In genomic region chr2:69604026-69604678, GRCh38 we compare ENCODE assay signal across 20 cellular contexts. TPM values are rescaled to one million over a fixed set of nuclear protein-coding genes. Genes with fewer than 3 reads are reported as not detected.
DNase-seq lines count a peak whose midpoint lies in the region; ATAC-seq, FAIRE-seq and TF ChIP-seq lines count a peak whose summit lies in the region.
"Had no signal": no experiment of that assay in that cellular context is flagged by ENCODE, and none has a peak within 500 bp of the region (broad histone marks: within the 10 kb centered on the region; RNA-seq: fewer than 3 reads in every experiment).

No MANE protein-coding gene starts in this region.

- no peak for DNase-seq in stimulated activated naive CD8-positive, alpha-beta T cell treated with anti-CD3 and anti-CD28 coated beads, Interleukin-15, Interleukin-2, amounts not matched to agents 100 U/mL and 50 U/mL, for 24 hours
- DNase-seq in K562 (ENCODE audit: extremely low read depth in 1 of 4, low spot score in 3 of 4) (peak in 3 of 4 experiments; percentile 21 to 65 (median 42)), HepG2 (ENCODE audit: low spot score) (peak; percentile 47), Karpas-422 (no peak), GOT3 (lab: John Stamatoyannopoulos, UW) (no peak), NCI-H446 treated with DMSO at 0.1 percent for 48 hours (lab: John Stamatoyannopoulos, UW) (no peak)
- DNase-seq: activated CD4-positive, alpha-beta T cell treated with anti-CD3 and anti-CD28 coated beads, Interleukin-2, amount 10 ng/mL, durations not matched to agents 24 days and 14 days; colonic mucosa; glutamatergic neuron; midbrain; NCI-H1105; NK-92 treated with Interleukin-12 subunit alpha and Interleukin-12 subunit beta, amount 100 ng/mL, for 24 hours; SHP77; stimulated activated naive CD8-positive, alpha-beta T cell treated with anti-CD3 and anti-CD28 coated beads, Interleukin-15, amount 100 ng/mL, for 72 hours; T1000 had no signal

- H3K4me1 Mint-ChIP-seq in stimulated activated naive CD8-positive, alpha-beta T cell treated with anti-CD3 and anti-CD28 coated beads, Interleukin-15, Interleukin-2, amounts not matched to agents 100 ng/mL and 50 ng/mL, for 24 hours (ENCODE audit: low read depth): peaks cover 92% of the 10 kb centered on the region

- intact Hi-C loops in K562 (cut with micrococcal nuclease): loop anchor here (5.0 kb wide), 1 partner anchor 38 kb away; the partner anchor contains the start of gene AAK1
- intact Hi-C loops in HepG2 (cut with micrococcal nuclease; ENCODE audit: unreplicated experiment): no loop called here

- BruUV-seq in K562 (replicated peaks; lab: Mats Ljungman, UMichigan) (no TSS peak), HepG2 (replicated peaks; lab: Mats Ljungman, UMichigan) (no TSS peak)

- FAIRE-seq in K562 (lab: Jason Lieb, UNC) (no peak), HepG2 (lab: Jason Lieb, UNC) (no peak)
- FAIRE-seq: D721Med had no signal

- peak overlapping the region; percentile 64 for H3K4me2 ChIP-seq in K562 (ENCODE audit: insufficient read depth, low read length)
- H3K4me2 ChIP-seq in HepG2 (ENCODE audit: low read depth, low read length): no peak overlapping the region
- no peak overlapping the region for H3K4me2 ChIP-seq in Karpas-422 (ENCODE audit: low read depth, low read length, poor library complexity, severe bottlenecking)

- TF ChIP-seq CTCF in K562 (IDR thresholded peaks at IDR 0.05 in 2 of 3, conservative IDR thresholded peaks at IDR 0.05 in 1 of 3; ENCODE audit: insufficient read depth in 2 of 3, low read depth in 1 of 3, low read length in 3 of 3) (no peak), HepG2 (CRISPR knock-in tag; IDR thresholded peaks at IDR 0.05) (no peak)

- H3K4me3 ChIP-seq in K562 (no peak overlapping the region), HepG2 (replicated peaks in 1 of 3; ENCODE audit: insufficient read depth in 1 of 3, low read depth in 2 of 3, low read length in 3 of 3) (no peak overlapping the region), Karpas-422 (ENCODE audit: low read length) (no peak overlapping the region)
- H3K4me3 ChIP-seq: colonic mucosa, vagina had no signal

- TF ChIP-seq POLR2A in K562 (conservative IDR thresholded peaks at IDR 0.05) (no peak), HepG2 (IDR thresholded peaks at IDR 0.05; ENCODE audit: insufficient read depth in 1 of 2, low read depth in 2 of 2, low read length in 2 of 2) (no peak)

- peak overlapping the region; percentile 7 to 57; a peak in 2 of 4 replicates for H3K9ac ChIP-seq in K562 (ENCODE audit: insufficient read depth in 1 of 2, low read depth in 2 of 2, low read length in 2 of 2)
- no peak overlapping the region for H3K9ac ChIP-seq in HepG2 (ENCODE audit: insufficient read depth, low read depth, low read length)
- no peak overlapping the region for H3K9ac ChIP-seq in Karpas-422 (ENCODE audit: low read length)

- peaks cover 45% of the 10 kb centered on the region for H3K36me3 Mint-ChIP-seq in stimulated activated naive CD8-positive, alpha-beta T cell treated with anti-CD3 and anti-CD28 coated beads, Interleukin-15, Interleukin-2, amounts not matched to agents 100 ng/mL and 50 ng/mL, for 24 hours (ENCODE audit: low read depth)

- TF ChIP-seq RAD21 in K562 (CRISPR knock-in tag; conservative IDR thresholded peaks at IDR 0.05 in 1 of 2, IDR thresholded peaks at IDR 0.05 in 1 of 2) (no peak), HepG2 (CRISPR knock-in tag; IDR thresholded peaks at IDR 0.05) (no peak)

- H3K27me3 ChIP-seq in K562 (ENCODE audit: control insufficient read depth in 2 of 2, insufficient read depth in 2 of 2, low read length in 2 of 2): no peaks in the 10 kb centered on the region
- no peaks in the 10 kb centered on the region for H3K27me3 ChIP-seq in HepG2 (ENCODE audit: control insufficient read depth in 1 of 2, insufficient read depth in 2 of 2, low read length in 2 of 2)
- H3K27me3 ChIP-seq in Karpas-422 (ENCODE audit: low read length): 0 out of 2 replicates have a peak, but pooled peaks cover 3% of the 10 kb centered on the region
- H3K27me3 ChIP-seq: colonic mucosa, vagina had no signal

- TF ChIP-seq EP300 in K562 (IDR thresholded peaks at IDR 0.05; ENCODE audit: low read length) (no peak), HepG2 (IDR thresholded peaks at IDR 0.05; ENCODE audit: low read depth in 2 of 2, low read length in 2 of 2) (no peak), HepG2 (CRISPR knock-in tag; IDR thresholded peaks at IDR 0.05; ENCODE audit: borderline replicate concordance) (no peak)

- peak overlapping the region; percentile 67; the same call in 2 of the 3 replicates for H3K27ac ChIP-seq in K562 (ENCODE audit: extremely low read depth, low read depth, low read length)
- H3K27ac ChIP-seq in HepG2 (ENCODE audit: extremely low read length, insufficient read depth, low read length): no peak overlapping the region
- H3K27ac ChIP-seq in Karpas-422 (ENCODE audit: low read length): no peak overlapping the region
- H3K27ac ChIP-seq: colonic mucosa, epithelial cell of prostate, vagina had no signal

- CTCF ChIA-PET in K562 (lab: Yijun Ruan, JAX; ENCODE audit: low intra/inter-chr PET ratio) (no interaction called here), HepG2 (lab: Yijun Ruan, JAX; ENCODE audit: low intra/inter-chr PET ratio, low total read pairs) (no interaction called here)

- H3K4me1 ChIP-seq in K562 (replicated peaks in 1 of 2; ENCODE audit: control insufficient read depth in 2 of 2, insufficient read depth in 2 of 2, low read length in 2 of 2): peaks cover 6 to 45% of the 10 kb centered on the region in 2 experiments
- peaks cover 14% of the 10 kb centered on the region for H3K4me1 ChIP-seq in HepG2 (ENCODE audit: insufficient read depth, low read length)
- peaks cover 3% of the 10 kb centered on the region; the same call in 1 of the 2 replicates for H3K4me1 ChIP-seq in Karpas-422 (ENCODE audit: low read length)
- H3K4me1 ChIP-seq: colonic mucosa had no signal

- no peak overlapping the region for H3K4me3 Mint-ChIP-seq in stimulated activated naive CD8-positive, alpha-beta T cell treated with anti-CD3 and anti-CD28 coated beads, Interleukin-15, Interleukin-2, amounts not matched to agents 100 ng/mL and 50 ng/mL, for 24 hours
- H3K4me3 Mint-ChIP-seq: activated CD4-positive, alpha-beta T cell treated with anti-CD3 and anti-CD28 coated beads, Interleukin-2, amount 10 ng/mL, durations not matched to agents 24 days and 14 days had no signal

- H3K9me2 ChIP-seq in Karpas-422 (replicated peaks; ENCODE audit: insufficient read depth, low read length): no peaks in the 10 kb centered on the region

- H3K36me3 ChIP-seq in K562 (ENCODE audit: control insufficient read depth, insufficient read depth, low read length) (no peaks in the 10 kb centered on the region; the same call in 2 of the 3 replicates), HepG2 (replicated peaks in 1 of 2; ENCODE audit: control insufficient read depth in 1 of 2, insufficient read depth in 2 of 2, low read length in 2 of 2) (no peaks in the 10 kb centered on the region), Karpas-422 (ENCODE audit: insufficient read depth, low read length) (no peaks in the 10 kb centered on the region)
- H3K36me3 ChIP-seq: colonic mucosa, vagina had no signal

- H3K27me3 Mint-ChIP-seq in stimulated activated naive CD8-positive, alpha-beta T cell treated with anti-CD3 and anti-CD28 coated beads, Interleukin-15, Interleukin-2, amounts not matched to agents 100 ng/mL and 50 ng/mL, for 24 hours: no peaks in the 10 kb centered on the region
- H3K27me3 Mint-ChIP-seq: activated CD4-positive, alpha-beta T cell treated with anti-CD3 and anti-CD28 coated beads, Interleukin-2, amount 10 ng/mL, durations not matched to agents 24 days and 14 days; stimulated activated naive CD8-positive, alpha-beta T cell treated with anti-CD3 and anti-CD28 coated beads, Interleukin-15, amount 100 ng/mL, for 72 hours had no signal

- no peak for ATAC-seq in stimulated activated naive CD8-positive, alpha-beta T cell treated with anti-CD3 and anti-CD28 coated beads, Interleukin-15, Interleukin-2, amounts not matched to agents 100 U/mL and 50 U/mL, for 24 hours
- ATAC-seq in K562 (peak; percentile 64), HepG2 (peak; percentile 84), HG03108 (IDR thresholded peaks at IDR 0.05; ENCODE audit: unreplicated experiment) (no peak)

- in situ Hi-C loops in K562 (cut with MboI) (no loop called here), HepG2 (cut with HindIII; ENCODE audit: extremely low pct_ligation_motif_present, low pct_unique_long_range_greater_than_20kb) (no loop called here)

- WGBS in K562 (ENCODE audit: insufficient coverage, low coverage, missing lambda C conversion rate): 14% methylated on average over 6 of the region's 6 CpGs
- WGBS in HepG2 (ENCODE audit: low lambda C conversion rate): 86% methylated on average over 6 of the region's 6 CpGs

- no peaks in the 10 kb centered on the region for H3K9me1 ChIP-seq in K562 (ENCODE audit: control insufficient read depth, insufficient read depth, low read length)

- POLR2A ChIA-PET in K562 (lab: Yijun Ruan, JAX): interaction anchor here (0.8 to 2.7 kb wide), 10 partner anchors 9 to 222 kb away, joined by 3 to 15 read pairs (median 5); partner anchors contain the start of gene AAK1
- POLR2A ChIA-PET in HepG2 (lab: Yijun Ruan, JAX): interaction anchor here (1.0 kb wide), 1 partner anchor 40 kb away, joined by 5 read pairs; the partner anchor contains the start of gene AAK1

- H2AFZ ChIP-seq in K562 (ENCODE audit: low read depth, low read length) (peak overlapping the region; percentile 65), HepG2 (ENCODE audit: low read length) (no peak overlapping the region), Karpas-422 (ENCODE audit: low read length) (no peak overlapping the region)

- H3K9me3 Mint-ChIP-seq in stimulated activated naive CD8-positive, alpha-beta T cell treated with anti-CD3 and anti-CD28 coated beads, Interleukin-15, Interleukin-2, amounts not matched to agents 100 ng/mL and 50 ng/mL, for 24 hours: peaks cover 8% of the 10 kb centered on the region

- H3K27ac Mint-ChIP-seq in stimulated activated naive CD8-positive, alpha-beta T cell treated with anti-CD3 and anti-CD28 coated beads, Interleukin-15, Interleukin-2, amounts not matched to agents 100 ng/mL and 50 ng/mL, for 24 hours: peak overlapping the region; percentile 43

- H4K20me1 ChIP-seq in K562 (replicated peaks; ENCODE audit: control insufficient read depth, insufficient read depth, low read length) (no peaks in the 10 kb centered on the region), HepG2 (ENCODE audit: insufficient read depth, low read length) (no peaks in the 10 kb centered on the region), Karpas-422 (ENCODE audit: insufficient read depth, low read depth, low read length) (peaks cover 5% of the 10 kb centered on the region)

- H3K9me3 ChIP-seq in K562 (replicated peaks; ENCODE audit: control insufficient read depth, insufficient read depth, low read depth, low read length) (peaks cover 6% of the 10 kb centered on the region), HepG2 (ENCODE audit: low read length) (no peaks in the 10 kb centered on the region), Karpas-422 (ENCODE audit: low read length) (no peaks in the 10 kb centered on the region)
- H3K9me3 ChIP-seq: colonic mucosa, vagina had no signal

- H3K79me2 ChIP-seq in K562 (ENCODE audit: control insufficient read depth, insufficient read depth, low read length) (no peaks in the 10 kb centered on the region), HepG2 (ENCODE audit: insufficient read depth, low read length) (peaks cover 2% of the 10 kb centered on the region), Karpas-422 (ENCODE audit: low read length) (no peaks in the 10 kb centered on the region)

RNA-seq across cellular contexts. Expression of gene AAK1, which starts 39.4 kb away (rescaled TPM):
- total RNA-seq in K562 (2011; cell fraction: chromatin; rRNA removed; ENCODE audit: low replicate concordance): 34.4 and 78.8 TPM in 2 replicates
- 16.3 and 20.0 TPM in 2 replicates for total RNA-seq in K562 (2011; cell fraction: nucleolus; rRNA removed)
- 38.6 and 69.9 TPM in 2 replicates for total RNA-seq in K562 (2011; cell fraction: nucleoplasm; rRNA removed)
- 8.3 and 8.9 TPM in 2 replicates for total RNA-seq in K562 (2014; rRNA removed)
- 6.0 and 6.9 TPM in 2 replicates for total RNA-seq in K562 (2014; rRNA removed; fragmentation: Illumina TruSeq; extraction: Trizol)
- total RNA-seq in K562 (2015; rRNA removed; fragmentation: Illumina TruSeq; extraction: Trizol): 5.5 and 6.8 TPM in 2 replicates
- total RNA-seq in K562 (2021): 13.8 and 17.1 TPM in 2 replicates
- polyA plus RNA-seq in K562 (2011; rRNA removed): 3.2 and 5.1 TPM in 2 replicates
- 2.8 and 3.3 TPM in 2 replicates for polyA plus RNA-seq in K562 (2011; cell fraction: cytosol; rRNA removed)
- polyA plus RNA-seq in K562 (2011; cell fraction: nucleus; rRNA removed): 4.5 and 10.2 TPM in 2 replicates
- polyA plus RNA-seq in K562 (2012): 8.1 and 15.8 TPM in 2 replicates
- 6.2 and 7.2 TPM in 2 replicates for polyA plus RNA-seq in K562 (2014; fragmentation: Illumina TruSeq; extraction: Trizol)
- 1 to 10 TPM in 1 of 2 experiments, under 1 TPM in 1; 0.89 to 2.4 TPM for polyA plus RNA-seq in K562 (2014; fragmentation: Nextera tagmentation; extraction: Ambion mirVana)
- polyA plus RNA-seq in K562 (2014; rRNA removed): 5.3 and 7.1 TPM in 2 replicates
- 10.5 and 18.0 TPM in 2 replicates for polyA minus RNA-seq in K562 (2011; rRNA and poly(A)+ RNA removed)
- polyA minus RNA-seq in K562 (2011; cell fraction: cytosol; rRNA and poly(A)+ RNA removed): 4.7 and 7.4 TPM in 2 replicates
- 8.7 and 10.9 TPM in 2 replicates for polyA minus RNA-seq in K562 (2011; cell fraction: nucleus; rRNA and poly(A)+ RNA removed)
- total RNA-seq in HepG2 (2016; rRNA removed; fragmentation: Illumina TruSeq; extraction: Trizol): 10.3 and 15.2 TPM in 2 replicates
- 2.4 and 3.1 TPM in 2 replicates for total RNA-seq in HepG2 (2016; cell fraction: cytosol; rRNA removed; fragmentation: Illumina TruSeq; extraction: Trizol; ENCODE audit: low read depth)
- total RNA-seq in HepG2 (2016; cell fraction: insoluble cytoplasmic fraction; rRNA removed; fragmentation: Illumina TruSeq; extraction: Trizol): 9.4 and 12.9 TPM in 2 replicates
- 7.2 and 7.6 TPM in 2 replicates for total RNA-seq in HepG2 (2016; cell fraction: membrane; rRNA removed; fragmentation: Illumina TruSeq; extraction: Trizol)
- total RNA-seq in HepG2 (2016; cell fraction: nucleus; rRNA removed; fragmentation: Illumina TruSeq; extraction: Trizol): 20.2 and 27.8 TPM in 2 replicates
- polyA plus RNA-seq in HepG2 (2011; rRNA removed): 9.4 and 9.8 TPM in 2 replicates
- 4.3 and 6.0 TPM in 2 replicates for polyA plus RNA-seq in HepG2 (2011; cell fraction: cytosol; rRNA removed)
- polyA plus RNA-seq in HepG2 (2011; cell fraction: nucleus; rRNA removed): 13.6 and 15.8 TPM in 2 replicates
- polyA plus RNA-seq in HepG2 (2012): 7.2 and 9.5 TPM in 2 replicates
- polyA plus RNA-seq in HepG2 (2016; cell fraction: cytosol; fragmentation: Illumina TruSeq; extraction: Trizol; ENCODE audit: low read depth): 0.59 and 1.3 TPM in 2 replicates
- 7.3 and 8.6 TPM in 2 replicates for polyA plus RNA-seq in HepG2 (2016; cell fraction: insoluble cytoplasmic fraction; fragmentation: Illumina TruSeq; extraction: Trizol; ENCODE audit: low read depth)
- 1.5 and 1.9 TPM in 2 replicates for polyA plus RNA-seq in HepG2 (2016; cell fraction: membrane; fragmentation: Illumina TruSeq; extraction: Trizol; ENCODE audit: low read depth)
- 14.2 and 15.4 TPM in 2 replicates for polyA plus RNA-seq in HepG2 (2016; cell fraction: nucleus; fragmentation: Illumina TruSeq; extraction: Trizol; ENCODE audit: insufficient read depth, low read depth)
- 8.6 and 11.3 TPM in 2 replicates for polyA minus RNA-seq in HepG2 (2011; rRNA and poly(A)+ RNA removed; ENCODE audit: low replicate concordance)
- 17.2 and 18.3 TPM in 2 replicates for polyA minus RNA-seq in HepG2 (2011; cell fraction: cytosol; rRNA and poly(A)+ RNA removed)
- 41.1 and 50.6 TPM in 2 replicates for polyA minus RNA-seq in HepG2 (2011; cell fraction: nucleus; rRNA and poly(A)+ RNA removed)
- total RNA-seq in Karpas-422 (2014; rRNA removed; shearing (Covaris generic); ENCODE audit: low replicate concordance): 5.6 and 6.8 TPM in 2 replicates

Comparison
In these comparisons a context has a peak if more than half of its experiments do, and no peak if none do; other contexts are left out.
1. ATAC-seq: peak in K562 (single experiment) and HepG2 (single experiment); none in stimulated activated naive CD8-positive, alpha-beta T cell treated with anti-CD3 and anti-CD28 coated beads, Interleukin-15, Interleukin-2, amounts not matched to agents 100 U/mL and 50 U/mL, for 24 hours (single experiment) and HG03108 (single experiment).
2. DNase-seq: peak in K562 (3 of 4) and HepG2 (single experiment); none in stimulated activated naive CD8-positive, alpha-beta T cell treated with anti-CD3 and anti-CD28 coated beads, Interleukin-15, Interleukin-2, amounts not matched to agents 100 U/mL and 50 U/mL, for 24 hours (single experiment), Karpas-422 (single experiment), GOT3 (single experiment) and NCI-H446 treated with DMSO at 0.1 percent for 48 hours (single experiment).
3. H3K9ac ChIP-seq: peak in K562 (2 of 2); none in HepG2 (single experiment) and Karpas-422 (single experiment).